Comparison of ENCODE assay signal across 25 cellular contexts in the genomic region with DNA sequence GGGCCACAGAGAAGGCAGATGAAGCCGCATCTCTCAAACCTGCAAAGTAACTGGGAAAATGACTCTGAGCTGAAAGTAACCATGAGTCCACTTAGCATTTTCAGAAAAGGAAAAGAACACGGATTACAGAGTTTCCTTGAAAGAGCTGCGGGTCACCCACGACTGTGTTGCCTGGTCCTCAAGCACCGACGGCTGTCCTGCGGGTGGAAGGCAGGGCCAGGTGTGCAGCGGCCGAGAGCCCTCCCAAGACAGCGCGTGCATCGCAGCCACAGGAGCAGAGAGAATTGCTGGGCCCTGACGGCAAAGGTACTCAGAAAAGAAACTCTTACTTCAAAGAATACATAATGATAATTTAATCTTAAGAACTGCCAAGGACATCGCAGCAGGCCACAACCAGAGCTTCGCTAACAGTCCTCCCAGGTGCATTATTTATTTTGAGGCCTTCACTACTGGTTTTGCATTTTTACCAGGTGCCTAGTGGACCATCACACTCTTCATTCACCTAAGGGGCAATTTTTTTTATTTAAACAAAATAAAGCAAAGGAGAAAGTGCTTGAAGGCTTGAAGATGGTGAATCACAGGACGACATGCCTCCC.
"Had no signal": no experiment of that assay in that cellular context is flagged by ENCODE, and none has a peak within 500 bp of the region (broad histone marks: within the 10 kb centered on the region; RNA-seq: fewer than 3 reads in every experiment).

No MANE protein-coding gene starts in this region.

- H3K9me3 ChIP-seq: left ventricle myocardium inferior, prostate gland, right lobe of liver, tibial artery, upper lobe of right lung had no signal

- H3K27me3 Mint-ChIP-seq: stimulated activated naive CD8-positive, alpha-beta T cell treated with anti-CD3 and anti-CD28 coated beads, Interleukin-15, Interleukin-2, amounts not matched to agents 100 ng/mL and 50 ng/mL, for 24 hours had no signal

- H3K36me3 Mint-ChIP-seq: stimulated activated memory B cell treated with anti-CD40 and anti-IgM and Interleukin-4, amounts not matched to agents 10 μg/mL and 1 μg/mL and 100 μg/mL, for 72 hours had no signal

- H3K27ac ChIP-seq: coronary artery, foreskin keratinocyte, hepatocyte, left ventricle myocardium inferior, parathyroid adenoma, prostate gland, right lobe of liver, tibial artery, upper lobe of right lung had no signal

- H3K4me3 Mint-ChIP-seq: endodermal cell; nephron progenitor cell; stimulated activated memory B cell treated with anti-CD40 and anti-IgM and Interleukin-4, amounts not matched to agents 10 μg/mL and 1 μg/mL and 100 μg/mL, for 72 hours; stimulated activated naive CD8-positive, alpha-beta T cell treated with anti-CD3 and anti-CD28 coated beads, Interleukin-15, Interleukin-2, amounts not matched to agents 100 ng/mL and 50 ng/mL, for 24 hours had no signal

- H3K4me1 ChIP-seq: foreskin keratinocyte, parathyroid adenoma, prostate gland, right lobe of liver, upper lobe of right lung had no signal

- H3K4me1 Mint-ChIP-seq: endodermal cell had no signal

- H3K27me3 ChIP-seq: foreskin keratinocyte, hepatocyte, right lobe of liver, tibial artery, upper lobe of right lung had no signal

- H3K9me3 Mint-ChIP-seq: endodermal cell; nephron progenitor cell; stimulated activated memory B cell treated with anti-CD40 and anti-IgM and Interleukin-4, amounts not matched to agents 10 μg/mL and 1 μg/mL and 100 μg/mL, for 72 hours; stimulated activated naive CD8-positive, alpha-beta T cell treated with anti-CD3 and anti-CD28 coated beads, Interleukin-15, Interleukin-2, amounts not matched to agents 100 ng/mL and 50 ng/mL, for 24 hours had no signal

- H3K4me3 ChIP-seq: coronary artery, hepatocyte, left ventricle myocardium inferior, lung, prostate gland, right lobe of liver, tibial artery, upper lobe of right lung had no signal

- DNase-seq: effector CD4-positive, alpha-beta T cell; erythroblast; foreskin keratinocyte; head of caudate nucleus; kidney; left cardiac atrium; left ventricle myocardium inferior; mesenchymal stem cell; midbrain; naive B cell; nephron progenitor cell; right lobe of liver; stimulated activated CD4-positive, alpha-beta T cell treated with anti-CD3 and anti-CD28 coated beads, Interleukin-15, amount 100 ng/mL, for 24 hours; stimulated activated CD4-positive, alpha-beta T cell treated with anti-CD3 and anti-CD28 coated beads, Interleukin-1b, Interleukin-23, amount 100 ng/mL, for 48 hours; stimulated activated CD4-positive, alpha-beta T cell treated with anti-CD3 and anti-CD28 coated beads, Interleukin-4, amount 100 ng/mL, for 24 hours; tibial artery; upper lobe of right lung had no signal

- H3K27ac Mint-ChIP-seq: endodermal cell; nephron progenitor cell; stimulated activated memory B cell treated with anti-CD40 and anti-IgM and Interleukin-4, amounts not matched to agents 10 μg/mL and 1 μg/mL and 100 μg/mL, for 72 hours; stimulated activated naive CD8-positive, alpha-beta T cell treated with anti-CD3 and anti-CD28 coated beads, Interleukin-15, Interleukin-2, amounts not matched to agents 100 ng/mL and 50 ng/mL, for 24 hours had no signal

- H2AFZ ChIP-seq: hepatocyte, parathyroid adenoma had no signal

- H3K36me3 ChIP-seq: prostate gland, upper lobe of right lung had no signal

- H3K79me2 ChIP-seq: hepatocyte had no signal

- H3K4me2 ChIP-seq: hepatocyte had no signal

- H3K9ac ChIP-seq: parathyroid adenoma had no signal

- ATAC-seq: foreskin keratinocyte; stimulated activated memory B cell treated with anti-CD40 and anti-IgM and Interleukin-4, amounts not matched to agents 10 μg/mL and 1 μg/mL and 100 μg/mL, for 72 hours had no signal
